Comparison of ENCODE assay signal across 1 cellular context in the genomic region with DNA sequence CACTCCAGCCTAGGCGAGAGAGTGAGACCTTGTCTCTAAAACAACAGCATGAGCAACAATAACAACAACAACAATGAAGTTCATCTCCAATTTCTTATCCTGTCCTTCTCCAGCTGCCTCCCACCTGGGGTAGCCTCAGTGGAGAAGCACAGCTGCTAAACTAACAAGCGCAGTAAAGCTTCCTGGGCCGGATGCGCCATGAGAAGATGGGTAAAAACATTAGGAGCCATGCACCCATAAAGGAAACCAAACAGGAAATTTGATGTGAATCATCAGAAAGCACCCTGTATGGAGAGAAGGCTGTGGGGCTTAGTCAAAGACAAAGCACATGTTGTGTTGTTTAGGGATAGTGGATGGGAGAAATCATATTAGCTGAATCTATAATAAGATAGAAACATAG.
TF ChIP-seq lines count a peak whose summit lies in the region.

No MANE protein-coding gene starts in this region.

TF ChIP-seq in GM12878, 131 proteins besides CTCF, POLR2A, EP300 and RAD21 (continued from another document):
- TF ChIP-seq, protein P1, sequence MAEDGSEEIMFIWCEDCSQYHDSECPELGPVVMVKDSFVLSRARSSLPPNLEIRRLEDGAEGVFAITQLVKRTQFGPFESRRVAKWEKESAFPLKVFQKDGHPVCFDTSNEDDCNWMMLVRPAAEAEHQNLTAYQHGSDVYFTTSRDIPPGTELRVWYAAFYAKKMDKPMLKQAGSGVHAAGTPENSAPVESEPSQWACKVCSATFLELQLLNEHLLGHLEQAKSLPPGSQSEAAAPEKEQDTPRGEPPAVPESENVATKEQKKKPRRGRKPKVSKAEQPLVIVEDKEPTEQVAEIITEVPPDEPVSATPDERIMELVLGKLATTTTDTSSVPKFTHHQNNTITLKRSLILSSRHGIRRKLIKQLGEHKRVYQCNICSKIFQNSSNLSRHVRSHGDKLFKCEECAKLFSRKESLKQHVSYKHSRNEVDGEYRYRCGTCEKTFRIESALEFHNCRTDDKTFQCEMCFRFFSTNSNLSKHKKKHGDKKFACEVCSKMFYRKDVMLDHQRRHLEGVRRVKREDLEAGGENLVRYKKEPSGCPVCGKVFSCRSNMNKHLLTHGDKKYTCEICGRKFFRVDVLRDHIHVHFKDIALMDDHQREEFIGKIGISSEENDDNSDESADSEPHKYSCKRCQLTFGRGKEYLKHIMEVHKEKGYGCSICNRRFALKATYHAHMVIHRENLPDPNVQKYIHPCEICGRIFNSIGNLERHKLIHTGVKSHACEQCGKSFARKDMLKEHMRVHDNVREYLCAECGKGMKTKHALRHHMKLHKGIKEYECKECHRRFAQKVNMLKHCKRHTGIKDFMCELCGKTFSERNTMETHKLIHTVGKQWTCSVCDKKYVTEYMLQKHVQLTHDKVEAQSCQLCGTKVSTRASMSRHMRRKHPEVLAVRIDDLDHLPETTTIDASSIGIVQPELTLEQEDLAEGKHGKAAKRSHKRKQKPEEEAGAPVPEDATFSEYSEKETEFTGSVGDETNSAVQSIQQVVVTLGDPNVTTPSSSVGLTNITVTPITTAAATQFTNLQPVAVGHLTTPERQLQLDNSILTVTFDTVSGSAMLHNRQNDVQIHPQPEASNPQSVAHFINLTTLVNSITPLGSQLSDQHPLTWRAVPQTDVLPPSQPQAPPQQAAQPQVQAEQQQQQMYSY (CRISPR knock-in tag; IDR thresholded peaks at IDR 0.05) = no peak
- TF ChIP-seq EGR1 (IDR thresholded peaks at IDR 0.05; ENCODE audit: borderline replicate concordance in 1 of 2, low read depth in 2 of 2, low read length in 2 of 2) = no peak
- TF ChIP-seq ZNF24 (IDR thresholded peaks at IDR 0.05) = no peak
- no peak for TF ChIP-seq HDGF (IDR thresholded peaks at IDR 0.05)
- TF ChIP-seq TCF3 (IDR thresholded peaks at IDR 0.05; ENCODE audit: borderline replicate concordance, insufficient read depth, low read depth, low read length) = peak; percentile 59; the same call in 1 of the 2 replicates
- no peak for TF ChIP-seq HDAC6 (IDR thresholded peaks at IDR 0.05; ENCODE audit: unreplicated experiment)
- TF ChIP-seq ETV6 (conservative IDR thresholded peaks at IDR 0.05 in 1 of 2, IDR thresholded peaks at IDR 0.05 in 1 of 2; ENCODE audit: borderline replicate concordance in 1 of 2, low read depth in 1 of 2) = peak in 1 of 2 experiments; percentile 68; a peak in 1 of 4 replicates
- TF ChIP-seq RCOR1 (conservative IDR thresholded peaks at IDR 0.05; ENCODE audit: low read depth, low read length) = no peak
- no peak for TF ChIP-seq BCL11A (IDR thresholded peaks at IDR 0.05; ENCODE audit: low read depth, low read length)
- TF ChIP-seq, protein P2, sequence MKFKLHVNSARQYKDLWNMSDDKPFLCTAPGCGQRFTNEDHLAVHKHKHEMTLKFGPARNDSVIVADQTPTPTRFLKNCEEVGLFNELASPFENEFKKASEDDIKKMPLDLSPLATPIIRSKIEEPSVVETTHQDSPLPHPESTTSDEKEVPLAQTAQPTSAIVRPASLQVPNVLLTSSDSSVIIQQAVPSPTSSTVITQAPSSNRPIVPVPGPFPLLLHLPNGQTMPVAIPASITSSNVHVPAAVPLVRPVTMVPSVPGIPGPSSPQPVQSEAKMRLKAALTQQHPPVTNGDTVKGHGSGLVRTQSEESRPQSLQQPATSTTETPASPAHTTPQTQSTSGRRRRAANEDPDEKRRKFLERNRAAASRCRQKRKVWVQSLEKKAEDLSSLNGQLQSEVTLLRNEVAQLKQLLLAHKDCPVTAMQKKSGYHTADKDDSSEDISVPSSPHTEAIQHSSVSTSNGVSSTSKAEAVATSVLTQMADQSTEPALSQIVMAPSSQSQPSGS (IDR thresholded peaks at IDR 0.05; ENCODE audit: low read length) = peak; percentile 73; the same call in 1 of the 2 replicates
- no peak for TF ChIP-seq TBL1XR1 (IDR thresholded peaks at IDR 0.05; ENCODE audit: low read depth, low read length)
TF ChIP-seq in GM12878: peak in this region for 16.
